Comparison of ENCODE assay signal across 2 cellular contexts in genomic region chr16:75760018-75760519, GRCh38.
A peak's percentile ranks its signal among the peaks of the same experiment; 100 is the strongest.
TF ChIP-seq lines count a peak whose summit lies in the region.

No MANE protein-coding gene starts in this region.

TF ChIP-seq in A549, 52 proteins besides CTCF, POLR2A, EP300 and RAD21 (continued from another document):
- TF ChIP-seq PBX3 (IDR thresholded peaks at IDR 0.05) (no peak), EHMT2 (IDR thresholded peaks at IDR 0.05; ENCODE audit: low read depth) (no peak), REST (IDR thresholded peaks at IDR 0.05) (no peak), SMC3 (IDR thresholded peaks at IDR 0.05) (no peak)

TF ChIP-seq in HEK293, 187 proteins besides CTCF, POLR2A, EP300 and RAD21 (continued from another document):
- TF ChIP-seq BCL6B (tag by site-specific recombination; IDR thresholded peaks at IDR 0.05) (0 out of 2 replicates have a peak, but pooled peaks have one; percentile 31), ELK4 (IDR thresholded peaks at IDR 0.05; ENCODE audit: borderline replicate concordance, low read depth, low read length) (no peak), ZNF140 (tag by site-specific recombination; IDR thresholded peaks at IDR 0.05) (no peak)
